17 cellular contexts compared by ENCODE assay signal in the genomic region with DNA sequence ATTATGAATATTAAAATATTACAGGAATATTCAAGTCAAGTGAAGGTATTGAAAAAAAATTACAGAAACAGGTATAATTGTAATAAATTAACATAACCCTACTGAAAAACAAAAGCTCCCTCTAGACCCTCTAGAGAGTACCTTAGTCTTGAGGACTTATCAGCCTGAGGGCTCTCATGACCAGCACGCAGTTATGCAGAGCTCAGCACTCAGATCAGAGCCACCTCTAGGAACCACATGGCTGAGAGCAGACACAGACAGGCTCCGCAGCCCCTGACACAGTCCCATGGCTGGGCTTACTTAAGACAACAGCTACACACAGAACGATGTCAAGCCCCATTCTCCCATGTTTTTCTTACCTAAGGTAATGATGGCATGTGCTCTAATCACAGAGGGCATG. TPM values are rescaled to one million over a fixed set of nuclear protein-coding genes. Genes with fewer than 3 reads are reported as not detected.
DNase-seq lines count a peak whose midpoint lies in the region; ATAC-seq and TF ChIP-seq lines count a peak whose summit lies in the region.
"Had no signal": no experiment of that assay in that cellular context is flagged by ENCODE, and none has a peak within 500 bp of the region (broad histone marks: within the 10 kb centered on the region; RNA-seq: fewer than 3 reads in every experiment).

No MANE protein-coding gene starts in this region.

- TF ChIP-seq CTCF in IMR-90 (conservative IDR thresholded peaks at IDR 0.05; ENCODE audit: low read depth, low read length) (no peak), fibroblast of lung (conservative IDR thresholded peaks at IDR 0.05 in 1 of 2, IDR thresholded peaks at IDR 0.05 in 1 of 2; ENCODE audit: low read depth in 1 of 2, low read length in 2 of 2) (no peak)

- intact Hi-C loops in IMR-90 (cut with micrococcal nuclease), result no loop called here

- no peak overlapping the region for H3K9ac ChIP-seq in IMR-90 (ENCODE audit: low read depth, low read length)
- no peak overlapping the region for H3K9ac ChIP-seq in fibroblast of lung (ENCODE audit: insufficient read depth, low read length)
- no peak overlapping the region for H3K9ac ChIP-seq in trophoblast cell (ENCODE audit: low read length)

- H3K4me2 ChIP-seq in IMR-90 (ENCODE audit: low read depth, low read length), result no peak overlapping the region
- no peak overlapping the region for H3K4me2 ChIP-seq in fibroblast of lung (ENCODE audit: extremely low read depth, insufficient read depth, low read length)
- no peak overlapping the region for H3K4me2 ChIP-seq in trophoblast cell (ENCODE audit: low read length)
- H3K4me2 ChIP-seq: GM23338 had no signal

- no peaks in the 10 kb centered on the region for H3K9me3 ChIP-seq in CD4-positive, CD25-positive, alpha-beta regulatory T cell (ENCODE audit: control insufficient read depth in 2 of 2, low read length in 2 of 2)
- H3K9me3 ChIP-seq in IMR-90 (ENCODE audit: control insufficient read depth, insufficient read depth, low read length) (no peaks in the 10 kb centered on the region), fibroblast of lung (ENCODE audit: control insufficient read depth, insufficient read depth, low read depth, low read length) (no peaks in the 10 kb centered on the region), trophoblast cell (ENCODE audit: insufficient read depth, low read depth, low read length) (no peaks in the 10 kb centered on the region)
- H3K9me3 ChIP-seq: BE2C, Caco-2 had no signal

- no peaks in the 10 kb centered on the region for H3K27me3 ChIP-seq in CD4-positive, CD25-positive, alpha-beta regulatory T cell (ENCODE audit: control insufficient read depth, insufficient read depth, low read length)
- H3K27me3 ChIP-seq in IMR-90 (ENCODE audit: control insufficient read depth, insufficient read depth, low read length), result no peaks in the 10 kb centered on the region
- no peaks in the 10 kb centered on the region for H3K27me3 ChIP-seq in fibroblast of lung (ENCODE audit: control insufficient read depth, insufficient read depth, low read length)
- H3K27me3 ChIP-seq in trophoblast cell (ENCODE audit: insufficient read depth, low read length), result no peaks in the 10 kb centered on the region
- H3K27me3 ChIP-seq: BE2C had no signal

- no peak overlapping the region for H3K4me3 Mint-ChIP-seq in CD4-positive, CD25-positive, alpha-beta regulatory T cell
- H3K4me3 Mint-ChIP-seq in stimulated activated effector memory CD8-positive, alpha-beta T cell treated with anti-CD3 and anti-CD28 coated beads, Interleukin-12 subunit alpha, Interleukin-12 subunit beta, amount 100 ng/mL, for 72 hours, result no peak overlapping the region
- H3K4me3 Mint-ChIP-seq in T-cell, result no peak overlapping the region
- H3K4me3 Mint-ChIP-seq: CD4-positive, alpha-beta T cell; GM23338 had no signal

- ATAC-seq in CD4-positive, CD25-positive, alpha-beta regulatory T cell (ENCODE audit: low read depth in 2 of 2), result no peak
- ATAC-seq in IMR-90 (ENCODE audit: low read depth) (peak; percentile 68), T-cell (replicated peaks in 1 of 4) (no peak)
- ATAC-seq in stimulated activated effector memory CD8-positive, alpha-beta T cell treated with anti-CD3 and anti-CD28 coated beads, Interleukin-12 subunit alpha, Interleukin-12 subunit beta, amount 100 ng/mL, for 72 hours, result no peak
- ATAC-seq: GM23338 had no signal

- H3K23ac ChIP-seq in IMR-90 (ENCODE audit: low read depth, low read length) (no peak overlapping the region), trophoblast cell (ENCODE audit: low read length) (no peak overlapping the region)

- H4K20me1 ChIP-seq in IMR-90 (ENCODE audit: insufficient read depth, low read length), result no peaks in the 10 kb centered on the region
- no peaks in the 10 kb centered on the region for H4K20me1 ChIP-seq in fibroblast of lung (ENCODE audit: control insufficient read depth, extremely low read depth, insufficient read depth, low read length)

- H4K5ac ChIP-seq in IMR-90 (ENCODE audit: low read depth, low read length), result no peak overlapping the region; the same call in 1 of the 2 replicates

- H4K12ac ChIP-seq in trophoblast cell (ENCODE audit: low read depth, low read length), result no peak overlapping the region

- no peaks in the 10 kb centered on the region for H3K79me1 ChIP-seq in IMR-90 (ENCODE audit: low read depth in 1 of 2, low read length in 2 of 2)
- no peaks in the 10 kb centered on the region for H3K79me1 ChIP-seq in trophoblast cell (ENCODE audit: low read length)

- H4K8ac ChIP-seq in IMR-90 (ENCODE audit: low read depth in 2 of 2, low read length in 2 of 2), result no peak overlapping the region
- no peak overlapping the region for H4K8ac ChIP-seq in trophoblast cell (ENCODE audit: low read depth, low read length)

- no peak overlapping the region for H2BK15ac ChIP-seq in IMR-90 (ENCODE audit: low read depth, low read length)

- no peaks in the 10 kb centered on the region for H3K4me1 ChIP-seq in CD4-positive, CD25-positive, alpha-beta regulatory T cell (ENCODE audit: control insufficient read depth, insufficient read depth, low read length, poor library complexity, severe bottlenecking)
- peaks cover 4% of the 10 kb centered on the region; the same call in 1 of the 2 replicates for H3K4me1 ChIP-seq in IMR-90 (ENCODE audit: control insufficient read depth, insufficient read depth, low read length)
- H3K4me1 ChIP-seq in fibroblast of lung (ENCODE audit: control insufficient read depth, extremely low read depth, insufficient read depth, low read length), result no peaks in the 10 kb centered on the region
- H3K4me1 ChIP-seq in trophoblast cell (ENCODE audit: control insufficient read depth in 1 of 2, insufficient read depth in 2 of 2, low read length in 2 of 2), result no peaks in the 10 kb centered on the region
- H3K4me1 ChIP-seq: BE2C, Caco-2 had no signal

- H2BK12ac ChIP-seq in trophoblast cell (ENCODE audit: low read length), result no peak overlapping the region

- H3K9me3 Mint-ChIP-seq in CD4-positive, CD25-positive, alpha-beta regulatory T cell, result no peaks in the 10 kb centered on the region
- no peaks in the 10 kb centered on the region for H3K9me3 Mint-ChIP-seq in stimulated activated effector memory CD8-positive, alpha-beta T cell treated with anti-CD3 and anti-CD28 coated beads, Interleukin-12 subunit alpha, Interleukin-12 subunit beta, amount 100 ng/mL, for 72 hours
- no peaks in the 10 kb centered on the region for H3K9me3 Mint-ChIP-seq in T-cell
- H3K9me3 Mint-ChIP-seq: CD4-positive, alpha-beta T cell had no signal

- no peaks in the 10 kb centered on the region for H3K79me2 ChIP-seq in fibroblast of lung (ENCODE audit: control insufficient read depth, insufficient read depth, low read length)
- H3K79me2 ChIP-seq in trophoblast cell (ENCODE audit: control insufficient read depth, insufficient read depth, low read length, poor library complexity), result no peaks in the 10 kb centered on the region

- in situ Hi-C loops in IMR-90 (cut with MboI; ENCODE audit: low sequenced_read_pairs), result no loop called here

- peaks cover 64% of the 10 kb centered on the region for H3K36me3 ChIP-seq in CD4-positive, CD25-positive, alpha-beta regulatory T cell (ENCODE audit: control insufficient read depth, insufficient read depth, low read length)
- H3K36me3 ChIP-seq in IMR-90 (ENCODE audit: control insufficient read depth, insufficient read depth, low read length), result peaks cover 16% of the 10 kb centered on the region
- peaks cover 6% of the 10 kb centered on the region for H3K36me3 ChIP-seq in fibroblast of lung (ENCODE audit: control insufficient read depth, insufficient read depth, low read length)
- H3K36me3 ChIP-seq in trophoblast cell (ENCODE audit: control insufficient read depth in 1 of 2, insufficient read depth in 2 of 2, low read length in 2 of 2), result peaks cover 19 to 28% of the 10 kb centered on the region in 2 experiments

- H3K56ac ChIP-seq in IMR-90 (ENCODE audit: extremely low read depth, insufficient read depth, low read length), result no peak overlapping the region

- H2BK5ac ChIP-seq in IMR-90 (ENCODE audit: low read depth, low read length, poor library complexity, severe bottlenecking) (no peak overlapping the region), trophoblast cell (ENCODE audit: low read depth, low read length, poor library complexity) (no peak overlapping the region)

- peaks cover 0 to 2% (median 0%) of the 10 kb centered on the region in 4 donors for H3K4me1 Mint-ChIP-seq in CD4-positive, CD25-positive, alpha-beta regulatory T cell
- H3K4me1 Mint-ChIP-seq in stimulated activated effector memory CD8-positive, alpha-beta T cell treated with anti-CD3 and anti-CD28 coated beads, Interleukin-12 subunit alpha, Interleukin-12 subunit beta, amount 100 ng/mL, for 72 hours, result no peaks in the 10 kb centered on the region
- H3K4me1 Mint-ChIP-seq in T-cell, result no peaks in the 10 kb centered on the region
- H3K4me1 Mint-ChIP-seq: GM23338 had no signal

- no peak overlapping the region for H3K27ac ChIP-seq in CD4-positive, CD25-positive, alpha-beta regulatory T cell (ENCODE audit: insufficient read depth, low read length, poor library complexity, severe bottlenecking)
- H3K27ac ChIP-seq in IMR-90 (ENCODE audit: insufficient read depth, low read length) (no peak overlapping the region; the same call in 1 of the 2 replicates), fibroblast of lung (ENCODE audit: insufficient read depth, low read length) (no peak overlapping the region), trophoblast cell (ENCODE audit: low read depth, low read length) (no peak overlapping the region)

- no peak overlapping the region for H2BK120ac ChIP-seq in IMR-90 (ENCODE audit: low read depth, low read length)
- no peak overlapping the region for H2BK120ac ChIP-seq in trophoblast cell (ENCODE audit: insufficient read depth, low read length, poor library complexity)

- no CpG with 5 or more reads among the region's 3 CpGs for WGBS in IMR-90 (ENCODE audit: extremely low coverage in 2 of 2, insufficient read length in 1 of 2), 2 experiments
- no CpG with 5 or more reads among the region's 3 CpGs for WGBS in trophoblast cell (ENCODE audit: extremely low coverage, insufficient coverage, insufficient read length)

- H3K18ac ChIP-seq in IMR-90 (ENCODE audit: low read depth, low read length) (no peak overlapping the region), trophoblast cell (ENCODE audit: low read length) (no peak overlapping the region)

- no peaks in the 10 kb centered on the region; the same call in 1 of the 2 replicates for H3K9me1 ChIP-seq in IMR-90 (ENCODE audit: insufficient read depth, low read length)

- no peak overlapping the region; the same call in 1 of the 2 replicates for H2BK20ac ChIP-seq in IMR-90 (ENCODE audit: low read depth, low read length)

- H3K4ac ChIP-seq in IMR-90 (ENCODE audit: low read depth, low read length) (no peak overlapping the region), trophoblast cell (ENCODE audit: low read depth, low read length) (no peak overlapping the region)

- H2AFZ ChIP-seq in IMR-90 (replicated peaks; ENCODE audit: low read length, poor library complexity) (no peak overlapping the region), fibroblast of lung (ENCODE audit: low read length) (peak overlapping the region; percentile 9), trophoblast cell (ENCODE audit: insufficient read depth, low read length, poor library complexity) (no peak overlapping the region)
- H2AFZ ChIP-seq: GM23338 had no signal

- H3K27ac Mint-ChIP-seq in CD4-positive, CD25-positive, alpha-beta regulatory T cell, result peak overlapping the region in 2 of 3 donors; percentile 26 to 40
- H3K27ac Mint-ChIP-seq in stimulated activated effector memory CD8-positive, alpha-beta T cell treated with anti-CD3 and anti-CD28 coated beads, Interleukin-12 subunit alpha, Interleukin-12 subunit beta, amount 100 ng/mL, for 72 hours, result peak overlapping the region; percentile 20
- H3K27ac Mint-ChIP-seq in T-cell, result no peak overlapping the region
- H3K27ac Mint-ChIP-seq: CD4-positive, alpha-beta T cell; GM23338 had no signal

- POLR2A ChIA-PET in IMR-90 (lab: Charles Lee; ENCODE audit: unreplicated experiment), result no interaction called here
- POLR2A ChIA-PET in T-cell (lab: Charles Lee), result no interaction called here

- H2AK5ac ChIP-seq in IMR-90 (ENCODE audit: low read depth, low read length), result no peak overlapping the region
- H2AK5ac ChIP-seq in trophoblast cell (ENCODE audit: low read length), result no peak overlapping the region

- DNase-seq in CD4-positive, CD25-positive, alpha-beta regulatory T cell, result no peak
- DNase-seq in IMR-90 (no peak), fibroblast of lung (ENCODE audit: low read depth in 2 of 2) (no peak), T-cell (no peak), NCI-H2081 (lab: John Stamatoyannopoulos, UW) (no peak), trophoblast cell (no peak)
- DNase-seq in stimulated activated effector memory CD8-positive, alpha-beta T cell treated with anti-CD3 and anti-CD28 coated beads, Interleukin-12 subunit alpha, Interleukin-12 subunit beta, amount 100 ng/mL, for 72 hours (ENCODE audit: low spot score in 2 of 2), result no peak
- DNase-seq: ACHN; BE2C; C1 segment of cervical spinal cord; Caco-2; CD4-positive, alpha-beta T cell; DMS153; DMS79; GDM1; HCEC 1CT had no signal

- dilution Hi-C loops in IMR-90 (cut with HindIII; ENCODE audit: low sequenced_read_pairs, unreplicated experiment), result no loop called here

- H3K14ac ChIP-seq in IMR-90 (replicated peaks; ENCODE audit: low read depth, low read length) (no peak overlapping the region), trophoblast cell (ENCODE audit: low read length) (no peak overlapping the region)

- no peak overlapping the region for H3K4me3 ChIP-seq in CD4-positive, CD25-positive, alpha-beta regulatory T cell (ENCODE audit: low read depth, low read length)
- H3K4me3 ChIP-seq in IMR-90 (ENCODE audit: insufficient read depth, low read depth, low read length) (no peak overlapping the region), fibroblast of lung (replicated peaks in 1 of 4; ENCODE audit: control extremely low read depth in 1 of 4, insufficient read depth in 1 of 4, low read depth in 3 of 4, low read length in 4 of 4) (no peak overlapping the region), trophoblast cell (ENCODE audit: low read depth, low read length) (no peak overlapping the region)
- H3K4me3 ChIP-seq: GM23338 had no signal

- no peak for TF ChIP-seq RAD21 in IMR-90 (IDR thresholded peaks at IDR 0.05; ENCODE audit: low read length)

- no peak overlapping the region for H2AK9ac ChIP-seq in IMR-90 (replicated peaks; ENCODE audit: low read depth, low read length, poor library complexity)

- no TSS peak for BruUV-seq in IMR-90 (replicated peaks; lab: Mats Ljungman, UMichigan)

- no peaks in the 10 kb centered on the region for H3K27me3 Mint-ChIP-seq in CD4-positive, CD25-positive, alpha-beta regulatory T cell
- H3K27me3 Mint-ChIP-seq in T-cell, result no peaks in the 10 kb centered on the region
- H3K27me3 Mint-ChIP-seq: CD4-positive, alpha-beta T cell had no signal

- CTCF ChIA-PET in IMR-90 (lab: Yijun Ruan, JAX), result no interaction called here
- CTCF ChIA-PET in T-cell (lab: Charles Lee), result no interaction called here

- H4K91ac ChIP-seq in IMR-90 (ENCODE audit: insufficient read depth, low read depth, low read length) (no peak overlapping the region), trophoblast cell (ENCODE audit: low read depth, low read length) (no peak overlapping the region)

- H3K36me3 Mint-ChIP-seq in CD4-positive, CD25-positive, alpha-beta regulatory T cell, result peaks cover 66% of the 10 kb centered on the region
- H3K36me3 Mint-ChIP-seq in stimulated activated effector memory CD8-positive, alpha-beta T cell treated with anti-CD3 and anti-CD28 coated beads, Interleukin-12 subunit alpha, Interleukin-12 subunit beta, amount 100 ng/mL, for 72 hours, result peaks cover 80% of the 10 kb centered on the region
- peaks cover 53% of the 10 kb centered on the region for H3K36me3 Mint-ChIP-seq in T-cell

- no peak for TF ChIP-seq POLR2A in IMR-90 (IDR thresholded peaks at IDR 0.05; ENCODE audit: low read depth, low read length)

RNA-seq across cellular contexts. Expression of gene NCAPD3, which starts 45.5 kb away (rescaled TPM):
- 38.2 TPM for total RNA-seq in CD4-positive, CD25-positive, alpha-beta regulatory T cell
- polyA plus RNA-seq in CD4-positive, CD25-positive, alpha-beta regulatory T cell, result 10 to 100 TPM; 12.9 to 19.3 (median 14.6) TPM
- total RNA-seq in IMR-90 (2012; rRNA removed), result 19.2 and 19.7 TPM in 2 replicates
- 18.0 and 18.9 TPM in 2 replicates for polyA plus RNA-seq in IMR-90 (2012; rRNA removed)
- 8.3 and 9.9 TPM in 2 replicates for polyA plus RNA-seq in IMR-90 (2012; cell fraction: cytosol; rRNA removed)
- polyA plus RNA-seq in IMR-90 (2012; cell fraction: nucleus; rRNA removed; ENCODE audit: low replicate concordance), result 16.9 and 25.2 TPM in 2 replicates
- 5.9 and 7.4 TPM in 2 replicates for total RNA-seq in fibroblast of lung
- 11.4 and 27.7 TPM in 2 replicates for polyA plus RNA-seq in fibroblast of lung
- polyA plus RNA-seq in fibroblast of lung (2012), result 9.3 and 20.3 TPM in 2 replicates
- 14.2 and 26.4 TPM in 2 replicates for polyA minus RNA-seq in fibroblast of lung (ENCODE audit: low replicate concordance)
- total RNA-seq in T-cell, result 10 to 100 TPM; 33.7 to 41.9 (median 36.8) TPM
- polyA plus RNA-seq in trophoblast cell (2013), result 12.2 and 12.7 TPM in 2 replicates

RNA-seq across cellular contexts. Expression of gene VPS26B, which starts 46.2 kb away (rescaled TPM):
- total RNA-seq in CD4-positive, CD25-positive, alpha-beta regulatory T cell, result 65.1 TPM
- polyA plus RNA-seq in CD4-positive, CD25-positive, alpha-beta regulatory T cell, result 10 to 100 TPM; 43.9 to 61.7 (median 54.3) TPM
- total RNA-seq in IMR-90 (2012; rRNA removed), result 38.9 and 51.1 TPM in 2 replicates
- 39.5 and 41.6 TPM in 2 replicates for polyA plus RNA-seq in IMR-90 (2012; rRNA removed)
- polyA plus RNA-seq in IMR-90 (2012; cell fraction: cytosol; rRNA removed), result 31.6 and 35.7 TPM in 2 replicates
- polyA plus RNA-seq in IMR-90 (2012; cell fraction: nucleus; rRNA removed; ENCODE audit: low replicate concordance), result 75.7 and 105 TPM in 2 replicates
- total RNA-seq in fibroblast of lung, result 36.7 and 44.3 TPM in 2 replicates
- polyA plus RNA-seq in fibroblast of lung, result 39.0 and 41.6 TPM in 2 replicates
- polyA plus RNA-seq in fibroblast of lung (2012), result 38.4 and 43.5 TPM in 2 replicates
- polyA minus RNA-seq in fibroblast of lung (ENCODE audit: low replicate concordance), result 117 TPM in 2 replicates
- 10 to 100 TPM; 60.3 to 65.1 (median 62.7) TPM for total RNA-seq in T-cell
- 21.9 and 22.7 TPM in 2 replicates for polyA plus RNA-seq in trophoblast cell (2013)

Comparison
In these comparisons a context has a peak if more than half of its experiments do, and no peak if none do; other contexts are left out.
1. H3K27ac Mint-ChIP-seq: peak in CD4-positive, CD25-positive, alpha-beta regulatory T cell (2 of 3) and stimulated activated effector memory CD8-positive, alpha-beta T cell treated with anti-CD3 and anti-CD28 coated beads, Interleukin-12 subunit alpha, Interleukin-12 subunit beta, amount 100 ng/mL, for 72 hours (single experiment); none in T-cell (0 of 2).